Comparison of ENCODE assay signal across 8 cellular contexts in genomic region chr2:130391058-130391871, GRCh38. TPM values are rescaled to one million over a fixed set of nuclear protein-coding genes. Genes with fewer than 3 reads are reported as not detected.
DNase-seq lines count a peak whose midpoint lies in the region; ATAC-seq and TF ChIP-seq lines count a peak whose summit lies in the region.

No MANE protein-coding gene starts in this region.

- TF ChIP-seq CTCF in activated B cell treated with CpG ODN at 0.5 μM for 24 hours (IDR thresholded peaks at IDR 0.05): no peak
- TF ChIP-seq CTCF in kidney epithelial cell (IDR thresholded peaks at IDR 0.05; ENCODE audit: insufficient read depth, low read length, poor library complexity, severe bottlenecking): no peak

- no peaks in the 10 kb centered on the region for H3K36me3 ChIP-seq in kidney epithelial cell (ENCODE audit: control insufficient read depth, insufficient read depth, low read length)

- H3K4me3 ChIP-seq in kidney epithelial cell (ENCODE audit: low read depth, low read length): peak overlapping the region; percentile 70

- peak; percentile 78 for DNase-seq in ACHN
- peak; percentile 70 for DNase-seq in NCI-H2171 treated with DMSO at 0.1 percent for 48 hours (lab: John Stamatoyannopoulos, UW)
- peak; percentile 64 for DNase-seq in activated B cell treated with CpG ODN at 0.5 μM for 24 hours
- peak; percentile 81 for DNase-seq in cerebellum (ENCODE audit: low spot score)
- DNase-seq in kidney epithelial cell (ENCODE audit: low read depth): no peak
- peak; percentile 89 for DNase-seq in stimulated activated CD4-positive, alpha-beta T cell treated with anti-CD3 and anti-CD28 coated beads, Interleukin-15, amount 100 ng/mL, for 24 hours

- ATAC-seq in GM18867 (IDR thresholded peaks at IDR 0.05; ENCODE audit: unreplicated experiment) (peak; percentile 92), HG03064 (IDR thresholded peaks at IDR 0.05; ENCODE audit: low read depth, unreplicated experiment) (peak; percentile 86), activated B cell treated with CpG ODN at 0.5 μM for 24 hours (ENCODE audit: low read depth) (peak; percentile 90)

- H3K27me3 ChIP-seq in kidney epithelial cell (ENCODE audit: control insufficient read depth, insufficient read depth, low read length): no peaks in the 10 kb centered on the region

- in situ Hi-C loops in ACHN (cut with HindIII; ENCODE audit: low pct_ligation_motif_present, low pct_unique_long_range_greater_than_20kb, low sequenced_read_pairs): no loop called here

- CTCF ChIA-PET in activated B cell treated with CpG ODN at 0.5 μM for 24 hours (lab: Charles Lee): interaction anchor here (1.2 to 2.3 kb wide), 3 partner anchors 9 to 49 kb away, joined by 3 to 11 read pairs (median 8); partner anchors contain the start of gene IMP4

- no peaks in the 10 kb centered on the region for H3K9me3 Mint-ChIP-seq in activated B cell treated with CpG ODN at 0.5 μM for 24 hours

- H3K27me3 Mint-ChIP-seq in activated B cell treated with CpG ODN at 0.5 μM for 24 hours: no peaks in the 10 kb centered on the region

- H3K27ac Mint-ChIP-seq in activated B cell treated with CpG ODN at 0.5 μM for 24 hours: peak overlapping the region; percentile 87

- peaks cover 58% of the 10 kb centered on the region for H3K4me1 Mint-ChIP-seq in activated B cell treated with CpG ODN at 0.5 μM for 24 hours

- intact Hi-C loops in activated B cell treated with CpG ODN at 0.5 μM for 24 hours (cut with micrococcal nuclease): loop anchor here (1.0 kb wide), 4 partner anchors 10 to 49 kb away; partner anchors contain the start of gene IMP4

- POLR2A ChIA-PET in activated B cell treated with CpG ODN at 0.5 μM for 24 hours (lab: Charles Lee): interaction anchor here (1.2 to 4.3 kb wide), 5 partner anchors 10 to 49 kb away, joined by 3 to 37 read pairs (median 18); partner anchors contain the start of gene IMP4

- peak overlapping the region; percentile 91 for H3K4me3 Mint-ChIP-seq in activated B cell treated with CpG ODN at 0.5 μM for 24 hours

- H3K36me3 Mint-ChIP-seq in activated B cell treated with CpG ODN at 0.5 μM for 24 hours (ENCODE audit: low read depth): peaks cover 2% of the 10 kb centered on the region

RNA-seq across cellular contexts. Expression of gene PTPN18, which starts 35.4 kb away (rescaled TPM):
- 77.7 and 79.2 TPM in 2 replicates for total RNA-seq in activated B cell treated with CpG ODN at 0.5 μM for 24 hours
- 27.0 TPM for total RNA-seq in cerebellum
- 15.9 and 35.6 TPM in 2 replicates for total RNA-seq in kidney epithelial cell

RNA-seq across cellular contexts. Expression of gene IMP4, which starts 48.6 kb away (rescaled TPM):
- 121 and 140 TPM in 2 replicates for total RNA-seq in activated B cell treated with CpG ODN at 0.5 μM for 24 hours
- total RNA-seq in cerebellum: 27.9 TPM
- 121 and 150 TPM in 2 replicates for total RNA-seq in kidney epithelial cell
